Comparison of ENCODE assay signal across 1 cellular context in the genomic region with DNA sequence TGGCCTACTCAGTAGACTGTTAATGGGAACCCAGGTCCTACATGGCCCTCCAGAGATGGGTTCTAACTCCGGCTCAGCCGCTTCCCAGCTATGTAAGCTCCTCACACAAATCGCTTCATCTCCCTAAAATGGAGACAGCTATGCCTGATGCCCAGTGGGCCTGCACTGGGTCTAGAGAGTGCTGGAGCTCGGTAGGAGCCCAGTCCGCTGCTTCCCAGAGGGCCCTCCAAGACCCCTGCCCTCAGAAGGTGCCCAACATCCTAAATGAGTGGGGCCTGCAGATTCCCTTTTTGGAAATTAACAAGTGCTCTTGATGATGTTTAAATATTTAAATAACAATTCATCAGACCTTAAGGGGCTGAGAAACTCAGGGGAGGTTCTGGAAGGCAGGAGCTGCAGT.
TF ChIP-seq lines count a peak whose summit lies in the region.

No MANE protein-coding gene starts in this region.

TF ChIP-seq in HepG2, 621 proteins besides CTCF, POLR2A, EP300 and RAD21:
- TF ChIP-seq, protein P1, sequence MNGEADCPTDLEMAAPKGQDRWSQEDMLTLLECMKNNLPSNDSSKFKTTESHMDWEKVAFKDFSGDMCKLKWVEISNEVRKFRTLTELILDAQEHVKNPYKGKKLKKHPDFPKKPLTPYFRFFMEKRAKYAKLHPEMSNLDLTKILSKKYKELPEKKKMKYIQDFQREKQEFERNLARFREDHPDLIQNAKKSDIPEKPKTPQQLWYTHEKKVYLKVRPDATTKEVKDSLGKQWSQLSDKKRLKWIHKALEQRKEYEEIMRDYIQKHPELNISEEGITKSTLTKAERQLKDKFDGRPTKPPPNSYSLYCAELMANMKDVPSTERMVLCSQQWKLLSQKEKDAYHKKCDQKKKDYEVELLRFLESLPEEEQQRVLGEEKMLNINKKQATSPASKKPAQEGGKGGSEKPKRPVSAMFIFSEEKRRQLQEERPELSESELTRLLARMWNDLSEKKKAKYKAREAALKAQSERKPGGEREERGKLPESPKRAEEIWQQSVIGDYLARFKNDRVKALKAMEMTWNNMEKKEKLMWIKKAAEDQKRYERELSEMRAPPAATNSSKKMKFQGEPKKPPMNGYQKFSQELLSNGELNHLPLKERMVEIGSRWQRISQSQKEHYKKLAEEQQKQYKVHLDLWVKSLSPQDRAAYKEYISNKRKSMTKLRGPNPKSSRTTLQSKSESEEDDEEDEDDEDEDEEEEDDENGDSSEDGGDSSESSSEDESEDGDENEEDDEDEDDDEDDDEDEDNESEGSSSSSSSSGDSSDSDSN (CRISPR knock-in tag; IDR thresholded peaks at IDR 0.05), result no peak
- TF ChIP-seq ZNF33A (CRISPR knock-in tag; IDR thresholded peaks at IDR 0.05; ENCODE audit: borderline replicate concordance), result no peak
- no peak for TF ChIP-seq NFE2L2 (IDR thresholded peaks at IDR 0.05; ENCODE audit: low read length)
- TF ChIP-seq GPN1 (CRISPR knock-in tag; IDR thresholded peaks at IDR 0.05; ENCODE audit: borderline replicate concordance), result no peak
- TF ChIP-seq ZNF558 (CRISPR knock-in tag; IDR thresholded peaks at IDR 0.05; ENCODE audit: borderline replicate concordance), result no peak
- TF ChIP-seq PHF21A (CRISPR knock-in tag; IDR thresholded peaks at IDR 0.05), result no peak
- no peak for TF ChIP-seq KMT2A (CRISPR knock-in tag; IDR thresholded peaks at IDR 0.05)
- TF ChIP-seq, protein P2, sequence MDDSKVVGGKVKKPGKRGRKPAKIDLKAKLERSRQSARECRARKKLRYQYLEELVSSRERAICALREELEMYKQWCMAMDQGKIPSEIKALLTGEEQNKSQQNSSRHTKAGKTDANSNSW (CRISPR knock-in tag; IDR thresholded peaks at IDR 0.05; ENCODE audit: borderline replicate concordance), result no peak
- TF ChIP-seq, protein P3, sequence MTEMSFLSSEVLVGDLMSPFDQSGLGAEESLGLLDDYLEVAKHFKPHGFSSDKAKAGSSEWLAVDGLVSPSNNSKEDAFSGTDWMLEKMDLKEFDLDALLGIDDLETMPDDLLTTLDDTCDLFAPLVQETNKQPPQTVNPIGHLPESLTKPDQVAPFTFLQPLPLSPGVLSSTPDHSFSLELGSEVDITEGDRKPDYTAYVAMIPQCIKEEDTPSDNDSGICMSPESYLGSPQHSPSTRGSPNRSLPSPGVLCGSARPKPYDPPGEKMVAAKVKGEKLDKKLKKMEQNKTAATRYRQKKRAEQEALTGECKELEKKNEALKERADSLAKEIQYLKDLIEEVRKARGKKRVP (CRISPR knock-in tag; IDR thresholded peaks at IDR 0.05), result no peak
- no peak for TF ChIP-seq ZNF335 (CRISPR knock-in tag; IDR thresholded peaks at IDR 0.05)
- TF ChIP-seq, protein P4, sequence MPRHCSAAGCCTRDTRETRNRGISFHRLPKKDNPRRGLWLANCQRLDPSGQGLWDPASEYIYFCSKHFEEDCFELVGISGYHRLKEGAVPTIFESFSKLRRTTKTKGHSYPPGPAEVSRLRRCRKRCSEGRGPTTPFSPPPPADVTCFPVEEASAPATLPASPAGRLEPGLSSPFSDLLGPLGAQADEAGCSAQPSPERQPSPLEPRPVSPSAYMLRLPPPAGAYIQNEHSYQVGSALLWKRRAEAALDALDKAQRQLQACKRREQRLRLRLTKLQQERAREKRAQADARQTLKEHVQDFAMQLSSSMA (CRISPR knock-in tag; IDR thresholded peaks at IDR 0.05), result no peak
- TF ChIP-seq SAFB2 (CRISPR knock-in tag; IDR thresholded peaks at IDR 0.05; ENCODE audit: borderline replicate concordance, low read depth), result no peak
- TF ChIP-seq FOXP1 (IDR thresholded peaks at IDR 0.05), result no peak
- no peak for TF ChIP-seq FOXP1 (CRISPR knock-in tag; IDR thresholded peaks at IDR 0.05)
- no peak for TF ChIP-seq NR1H2 (CRISPR knock-in tag; IDR thresholded peaks at IDR 0.05; ENCODE audit: borderline replicate concordance, low read depth)
- TF ChIP-seq, protein P5, sequence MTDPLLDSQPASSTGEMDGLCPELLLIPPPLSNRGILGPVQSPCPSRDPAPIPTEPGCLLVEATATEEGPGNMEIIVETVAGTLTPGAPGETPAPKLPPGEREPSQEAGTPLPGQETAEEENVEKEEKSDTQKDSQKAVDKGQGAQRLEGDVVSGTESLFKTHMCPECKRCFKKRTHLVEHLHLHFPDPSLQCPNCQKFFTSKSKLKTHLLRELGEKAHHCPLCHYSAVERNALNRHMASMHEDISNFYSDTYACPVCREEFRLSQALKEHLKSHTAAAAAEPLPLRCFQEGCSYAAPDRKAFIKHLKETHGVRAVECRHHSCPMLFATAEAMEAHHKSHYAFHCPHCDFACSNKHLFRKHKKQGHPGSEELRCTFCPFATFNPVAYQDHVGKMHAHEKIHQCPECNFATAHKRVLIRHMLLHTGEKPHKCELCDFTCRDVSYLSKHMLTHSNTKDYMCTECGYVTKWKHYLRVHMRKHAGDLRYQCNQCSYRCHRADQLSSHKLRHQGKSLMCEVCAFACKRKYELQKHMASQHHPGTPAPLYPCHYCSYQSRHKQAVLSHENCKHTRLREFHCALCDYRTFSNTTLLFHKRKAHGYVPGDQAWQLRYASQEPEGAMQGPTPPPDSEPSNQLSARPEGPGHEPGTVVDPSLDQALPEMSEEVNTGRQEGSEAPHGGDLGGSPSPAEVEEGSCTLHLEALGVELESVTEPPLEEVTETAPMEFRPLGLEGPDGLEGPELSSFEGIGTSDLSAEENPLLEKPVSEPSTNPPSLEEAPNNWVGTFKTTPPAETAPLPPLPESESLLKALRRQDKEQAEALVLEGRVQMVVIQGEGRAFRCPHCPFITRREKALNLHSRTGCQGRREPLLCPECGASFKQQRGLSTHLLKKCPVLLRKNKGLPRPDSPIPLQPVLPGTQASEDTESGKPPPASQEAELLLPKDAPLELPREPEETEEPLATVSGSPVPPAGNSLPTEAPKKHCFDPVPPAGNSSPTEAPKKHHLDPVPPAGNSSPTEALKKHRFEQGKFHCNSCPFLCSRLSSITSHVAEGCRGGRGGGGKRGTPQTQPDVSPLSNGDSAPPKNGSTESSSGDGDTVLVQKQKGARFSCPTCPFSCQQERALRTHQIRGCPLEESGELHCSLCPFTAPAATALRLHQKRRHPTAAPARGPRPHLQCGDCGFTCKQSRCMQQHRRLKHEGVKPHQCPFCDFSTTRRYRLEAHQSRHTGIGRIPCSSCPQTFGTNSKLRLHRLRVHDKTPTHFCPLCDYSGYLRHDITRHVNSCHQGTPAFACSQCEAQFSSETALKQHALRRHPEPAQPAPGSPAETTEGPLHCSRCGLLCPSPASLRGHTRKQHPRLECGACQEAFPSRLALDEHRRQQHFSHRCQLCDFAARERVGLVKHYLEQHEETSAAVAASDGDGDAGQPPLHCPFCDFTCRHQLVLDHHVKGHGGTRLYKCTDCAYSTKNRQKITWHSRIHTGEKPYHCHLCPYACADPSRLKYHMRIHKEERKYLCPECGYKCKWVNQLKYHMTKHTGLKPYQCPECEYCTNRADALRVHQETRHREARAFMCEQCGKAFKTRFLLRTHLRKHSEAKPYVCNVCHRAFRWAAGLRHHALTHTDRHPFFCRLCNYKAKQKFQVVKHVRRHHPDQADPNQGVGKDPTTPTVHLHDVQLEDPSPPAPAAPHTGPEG (CRISPR knock-in tag; IDR thresholded peaks at IDR 0.05), result no peak
- TF ChIP-seq ZNF652 (CRISPR knock-in tag; IDR thresholded peaks at IDR 0.05; ENCODE audit: borderline replicate concordance, low read depth), result no peak
